ENCODE assay signal across 8 cellular contexts in genomic region chr19:13838943-13839192, GRCh38. TPM values are rescaled to one million over a fixed set of nuclear protein-coding genes. Genes with fewer than 3 reads are reported as not detected.
A peak's percentile ranks its signal among the peaks of the same experiment; 100 is the strongest.
DNase-seq lines count a peak whose midpoint lies in the region; ATAC-seq and TF ChIP-seq lines count a peak whose summit lies in the region.

No MANE protein-coding gene starts in this region.

- peak overlapping the region; percentile 72 for H3K9ac ChIP-seq in Karpas-422 (ENCODE audit: low read length)

- no peak for ATAC-seq in naive B cell (ENCODE audit: low read depth in 2 of 2)

- H3K36me3 ChIP-seq in Karpas-422 (ENCODE audit: insufficient read depth, low read length): no peaks in the 10 kb centered on the region

- H3K27ac ChIP-seq in Karpas-422 (ENCODE audit: low read length): peak overlapping the region; percentile 47; the same call in 1 of the 2 replicates

- H3K27me3 ChIP-seq in Karpas-422 (ENCODE audit: low read length): no peaks in the 10 kb centered on the region

- TF ChIP-seq CTCF in AG10803 (conservative IDR thresholded peaks at IDR 0.05; ENCODE audit: low read length) (no peak), chondrocyte (IDR thresholded peaks at IDR 0.05) (no peak)

- H2AFZ ChIP-seq in Karpas-422 (ENCODE audit: low read length): 0 out of 2 replicates have a peak overlapping the region, but pooled peaks have one; percentile 70

- no peaks in the 10 kb centered on the region for H3K9me3 ChIP-seq in Karpas-422 (ENCODE audit: low read length)

- H3K4me1 ChIP-seq in Karpas-422 (ENCODE audit: low read length): peaks cover 43% of the 10 kb centered on the region

- peaks cover 36% of the 10 kb centered on the region for H3K36me3 Mint-ChIP-seq in chondrocyte (ENCODE audit: low read depth)
- no peaks in the 10 kb centered on the region for H3K36me3 Mint-ChIP-seq in naive B cell

- H3K27me3 Mint-ChIP-seq in chondrocyte (ENCODE audit: low read depth) (no peaks in the 10 kb centered on the region), naive B cell (no peaks in the 10 kb centered on the region)

- no peak for DNase-seq in AG10803 (ENCODE audit: low read depth)
- DNase-seq in Karpas-422: no peak
- DNase-seq in chondrocyte (ENCODE audit: low spot score): no peak
- DNase-seq in naive B cell: no peak
- no peak for DNase-seq in G401 (ENCODE audit: low spot score)
- DNase-seq in NCI-H774 (lab: John Stamatoyannopoulos, UW): no peak
- no peak for DNase-seq in HCEC 1CT
- DNase-seq in stimulated activated CD4-positive, alpha-beta T cell treated with anti-CD3 and anti-CD28 coated beads, Interleukin-4, amount 100 ng/mL, for 4 hours: no peak

- H3K9me3 Mint-ChIP-seq in chondrocyte (ENCODE audit: low read depth) (no peaks in the 10 kb centered on the region), naive B cell (no peaks in the 10 kb centered on the region)

- peak overlapping the region; percentile 97 for H3K4me3 Mint-ChIP-seq in chondrocyte (ENCODE audit: unreplicated experiment)
- H3K4me3 Mint-ChIP-seq in naive B cell: peak overlapping the region; percentile 59 to 93 (median 86)

- peak overlapping the region; percentile 98 for H3K27ac Mint-ChIP-seq in chondrocyte (ENCODE audit: unreplicated experiment)
- H3K27ac Mint-ChIP-seq in naive B cell: peak overlapping the region; percentile 76 to 100 (median 86)

- no peaks in the 10 kb centered on the region for H4K20me1 ChIP-seq in Karpas-422 (ENCODE audit: insufficient read depth, low read depth, low read length)

- H3K4me2 ChIP-seq in Karpas-422 (ENCODE audit: low read depth, low read length, poor library complexity, severe bottlenecking): peak overlapping the region; percentile 75

- in situ Hi-C loops in G401 (cut with HindIII; ENCODE audit: low sequenced_read_pairs): no loop called here

- H3K4me3 ChIP-seq in AG10803 (ENCODE audit: low read length): peak overlapping the region; percentile 99
- peak overlapping the region; percentile 66; the same call in 1 of the 2 replicates for H3K4me3 ChIP-seq in Karpas-422 (ENCODE audit: low read length)

- H3K79me2 ChIP-seq in Karpas-422 (ENCODE audit: low read length): no peaks in the 10 kb centered on the region

- H3K4me1 Mint-ChIP-seq in chondrocyte (ENCODE audit: low read depth) (peaks cover 55% of the 10 kb centered on the region), naive B cell (peaks cover 52 to 74% (median 69%) of the 10 kb centered on the region in 3 donors)

- H3K9me2 ChIP-seq in Karpas-422 (replicated peaks; ENCODE audit: insufficient read depth, low read length): no peaks in the 10 kb centered on the region

RNA-seq across cellular contexts. Expression of gene NANOS3, which starts 38.1 kb away (rescaled TPM):
- not detected in 2 replicates for total RNA-seq in Karpas-422 (2014; rRNA removed; shearing (Covaris generic); ENCODE audit: low replicate concordance)
- total RNA-seq in chondrocyte: 4.4 to 6.7 TPM (median 4.7 TPM) in 3 replicates
- polyA plus RNA-seq in naive B cell (ENCODE audit: low read depth in 6 of 6): not detected
- total RNA-seq in G401 (2014; rRNA removed; shearing (Covaris generic)): 3.0 and 6.3 TPM in 2 replicates

RNA-seq across cellular contexts. Expression of gene ZSWIM4, which starts 43.6 kb away (rescaled TPM):
- total RNA-seq in Karpas-422 (2014; rRNA removed; shearing (Covaris generic); ENCODE audit: low replicate concordance): 6.8 and 7.3 TPM in 2 replicates
- total RNA-seq in chondrocyte: 6.8 to 10.6 TPM (median 9.5 TPM) in 3 replicates
- polyA plus RNA-seq in naive B cell (ENCODE audit: low read depth in 6 of 6): 1 to 10 TPM in 1 of 6 donors, under 1 TPM in 4, not detected in 1; 0.65 to 2.2 (median 0.89) TPM
- total RNA-seq in G401 (2014; rRNA removed; shearing (Covaris generic)): 5.2 and 8.1 TPM in 2 replicates
